ENCODE assay signal across 8 cellular contexts in genomic region chr2:218876562-218877219, GRCh38. TPM values are rescaled to one million over a fixed set of nuclear protein-coding genes. Genes with fewer than 3 reads are reported as not detected.
DNase-seq lines count a peak whose midpoint lies in the region; ATAC-seq and TF ChIP-seq lines count a peak whose summit lies in the region.

No MANE protein-coding gene starts in this region.

- peaks cover 23% of the 10 kb centered on the region for H4K20me1 ChIP-seq in GM23338 (replicated peaks; ENCODE audit: insufficient read depth)

- H3K36me3 ChIP-seq in GM23338 (ENCODE audit: insufficient read depth) (no peaks in the 10 kb centered on the region), lower lobe of right lung (no peaks in the 10 kb centered on the region)

- TF ChIP-seq CTCF in AG09319 (IDR thresholded peaks at IDR 0.05; ENCODE audit: low read depth, low read length) (peak; percentile 97), GM23338 (conservative IDR thresholded peaks at IDR 0.05; ENCODE audit: low read depth in 2 of 2) (peak; percentile 95 to 99), lower lobe of right lung (IDR thresholded peaks at IDR 0.05) (peak; percentile 93)

- peaks cover 4% of the 10 kb centered on the region; the same call in 2 of the 3 replicates for H3K9me3 Mint-ChIP-seq in GM23338
- H3K9me3 Mint-ChIP-seq in activated CD4-positive, alpha-beta T cell treated with anti-CD3 and anti-CD28 coated beads, Interleukin-2, amount 10 ng/mL, durations not matched to agents 7 days and 5 days, result no peaks in the 10 kb centered on the region

- H3F3A ChIP-seq in GM23338 (replicated peaks; ENCODE audit: low read depth), result no peaks in the 10 kb centered on the region

- H3K4me1 ChIP-seq in GM23338 (ENCODE audit: insufficient read depth) (peaks cover 23% of the 10 kb centered on the region; the same call in 1 of the 2 replicates), lower lobe of right lung (peaks cover 26% of the 10 kb centered on the region)

- no peaks in the 10 kb centered on the region for H3K9me3 ChIP-seq in lower lobe of right lung

- H3K79me2 ChIP-seq in GM23338 (replicated peaks; ENCODE audit: insufficient read depth), result no peaks in the 10 kb centered on the region

- H3K27me3 ChIP-seq in GM23338 (ENCODE audit: insufficient read depth) (peaks cover 100% of the 10 kb centered on the region), lower lobe of right lung (ENCODE audit: low read depth) (peaks cover 99% of the 10 kb centered on the region)

- H3K4me3 ChIP-seq in GM23338, result no peak overlapping the region
- no peak overlapping the region for H3K4me3 ChIP-seq in lower lobe of right lung

- ATAC-seq in GM23338 (peak; percentile 4), lower lobe of right lung (peak; percentile 29 to 50)

- H3K4me2 ChIP-seq in GM23338, result no peak overlapping the region

- DNase-seq in AG09319 (ENCODE audit: extremely low read depth, low read depth) (peak; percentile 31), GM23338 (ENCODE audit: low spot score) (peak; percentile 85), NCI-H524 (lab: John Stamatoyannopoulos, UW) (peak; percentile 59 to 82), dermis blood vessel endothelial cell (peak; percentile 79), lower lobe of right lung (no peak), putamen (ENCODE audit: low spot score) (no peak)
- peak; percentile 67 for DNase-seq in activated CD4-positive, alpha-beta T cell treated with anti-CD3 and anti-CD28 coated beads, Interleukin-2, amount 10 ng/mL, durations not matched to agents 7 days and 5 days
- peak; percentile 83 for DNase-seq in stimulated activated CD8-positive, alpha-beta memory T cell treated with anti-CD3 and anti-CD28 coated beads, Interleukin-4, amount 100 ng/mL, for 48 hours

- H3K27me3 Mint-ChIP-seq in GM23338 (ENCODE audit: insufficient read depth, low read depth, poor library complexity), result peaks cover 96% of the 10 kb centered on the region
- peaks cover 72% of the 10 kb centered on the region for H3K27me3 Mint-ChIP-seq in activated CD4-positive, alpha-beta T cell treated with anti-CD3 and anti-CD28 coated beads, Interleukin-2, amount 10 ng/mL, durations not matched to agents 7 days and 5 days

- CTCF ChIA-PET in activated CD4-positive, alpha-beta T cell treated with anti-CD3 and anti-CD28 coated beads, Interleukin-2, amount 10 ng/mL, durations not matched to agents 7 days and 5 days (lab: Charles Lee), result interaction anchor here (0.6 to 27.4 kb wide), 14 partner anchors 9 to 646 kb away, joined by 3 to 669 read pairs (median 4); no protein-coding TSS in a partner anchor

- H2AFZ ChIP-seq in GM23338, result no peak overlapping the region

- no peak overlapping the region for H3K27ac ChIP-seq in GM23338 (ENCODE audit: low read depth)
- no peak overlapping the region for H3K27ac ChIP-seq in lower lobe of right lung

- H3K9me2 ChIP-seq in GM23338 (ENCODE audit: insufficient read depth), result no peaks in the 10 kb centered on the region

- peaks cover 31% of the 10 kb centered on the region for H3K4me1 Mint-ChIP-seq in GM23338
- peaks cover 23% of the 10 kb centered on the region for H3K4me1 Mint-ChIP-seq in activated CD4-positive, alpha-beta T cell treated with anti-CD3 and anti-CD28 coated beads, Interleukin-2, amount 10 ng/mL, durations not matched to agents 7 days and 5 days

- no peak overlapping the region for H3K27ac Mint-ChIP-seq in GM23338
- no peak overlapping the region for H3K27ac Mint-ChIP-seq in activated CD4-positive, alpha-beta T cell treated with anti-CD3 and anti-CD28 coated beads, Interleukin-2, amount 10 ng/mL, durations not matched to agents 7 days and 5 days

- intact Hi-C loops in lower lobe of right lung (cut with DNase I), result no loop called here

- POLR2A ChIA-PET in activated CD4-positive, alpha-beta T cell treated with anti-CD3 and anti-CD28 coated beads, Interleukin-2, amount 10 ng/mL, durations not matched to agents 7 days and 5 days (lab: Charles Lee), result no interaction called here

- H3K4me3 Mint-ChIP-seq in GM23338, result no peak overlapping the region
- H3K4me3 Mint-ChIP-seq in activated CD4-positive, alpha-beta T cell treated with anti-CD3 and anti-CD28 coated beads, Interleukin-2, amount 10 ng/mL, durations not matched to agents 7 days and 5 days, result no peak overlapping the region

- H3K36me3 Mint-ChIP-seq in GM23338 (ENCODE audit: low read depth), result no peaks in the 10 kb centered on the region; the same call in 2 of the 3 replicates
- H3K36me3 Mint-ChIP-seq in activated CD4-positive, alpha-beta T cell treated with anti-CD3 and anti-CD28 coated beads, Interleukin-2, amount 10 ng/mL, durations not matched to agents 7 days and 5 days (ENCODE audit: low read depth), result no peaks in the 10 kb centered on the region

TF ChIP-seq in GM23338, 12 proteins besides CTCF, POLR2A, EP300 and RAD21:
- TF ChIP-seq EZH2 (IDR thresholded peaks at IDR 0.05; ENCODE audit: low read depth, unreplicated experiment), result peak; percentile 87
- TF ChIP-seq ETS1 (IDR thresholded peaks at IDR 0.05), result no peak

RNA-seq across cellular contexts. Expression of gene WNT10A, which starts 4.0 kb away (rescaled TPM):
- not detected in 2 replicates for total RNA-seq in GM23338 (2014; rRNA removed; shearing (Covaris generic))
- polyA plus RNA-seq in GM23338 (2016; fragmentation: Nextera tagmentation; extraction: Ambion mirVana), result not detected in 2 replicates
- total RNA-seq in activated CD4-positive, alpha-beta T cell treated with anti-CD3 and anti-CD28 coated beads, Interleukin-2, amount 10 ng/mL, durations not matched to agents 7 days and 5 days, result under 1 TPM; 0.10 TPM
- total RNA-seq in dermis blood vessel endothelial cell (under 0.01 and 0.05 TPM in 2 replicates), lower lobe of right lung (0.35 TPM)

RNA-seq across cellular contexts. Expression of gene WNT6, which starts 17.1 kb away (rescaled TPM):
- not detected in 2 replicates for total RNA-seq in GM23338 (2014; rRNA removed; shearing (Covaris generic))
- polyA plus RNA-seq in GM23338 (2016; fragmentation: Nextera tagmentation; extraction: Ambion mirVana), result not detected in 2 replicates
- not detected for total RNA-seq in activated CD4-positive, alpha-beta T cell treated with anti-CD3 and anti-CD28 coated beads, Interleukin-2, amount 10 ng/mL, durations not matched to agents 7 days and 5 days
- total RNA-seq in dermis blood vessel endothelial cell (not detected in 2 replicates), lower lobe of right lung (0.44 TPM)

RNA-seq across cellular contexts. Expression of gene PRKAG3, which starts 45.1 kb away (rescaled TPM):
- total RNA-seq in GM23338 (2014; rRNA removed; shearing (Covaris generic)), result not detected in 2 replicates
- not detected in 2 replicates for polyA plus RNA-seq in GM23338 (2016; fragmentation: Nextera tagmentation; extraction: Ambion mirVana)
- not detected for total RNA-seq in activated CD4-positive, alpha-beta T cell treated with anti-CD3 and anti-CD28 coated beads, Interleukin-2, amount 10 ng/mL, durations not matched to agents 7 days and 5 days
- total RNA-seq in dermis blood vessel endothelial cell (not detected in 2 replicates), lower lobe of right lung (not detected)

Comparison
In these comparisons a context has a peak if more than half of its experiments do, and no peak if none do; other contexts are left out.
1. DNase-seq: peak in AG09319 (single experiment), GM23338 (single experiment), NCI-H524 (2 of 2), activated CD4-positive, alpha-beta T cell treated with anti-CD3 and anti-CD28 coated beads, Interleukin-2, amount 10 ng/mL, durations not matched to agents 7 days and 5 days (single experiment), dermis blood vessel endothelial cell (single experiment) and stimulated activated CD8-positive, alpha-beta memory T cell treated with anti-CD3 and anti-CD28 coated beads, Interleukin-4, amount 100 ng/mL, for 48 hours (single experiment); none in lower lobe of right lung (single experiment) and putamen (single experiment).
2. Peak in every context shown above with its lines, with median percentiles within 50 percentile points of each other: CTCF ChIP-seq.